9 cellular contexts compared by ENCODE assay signal in genomic region chr18:48667276-48668254, GRCh38.
A peak's percentile ranks its signal among the peaks of the same experiment; 100 is the strongest.
DNase-seq lines count a peak whose midpoint lies in the region; ATAC-seq and TF ChIP-seq lines count a peak whose summit lies in the region.
"Had no signal": no experiment of that assay in that cellular context is flagged by ENCODE, and none has a peak within 500 bp of the region (broad histone marks: within the 10 kb centered on the region; RNA-seq: fewer than 3 reads in every experiment).

No MANE protein-coding gene starts in this region.

- H3K27ac ChIP-seq in aorta (ENCODE audit: low read depth in 1 of 2, low read length in 2 of 2): no peak overlapping the region
- H3K27ac ChIP-seq: pancreas had no signal

- DNase-seq in AG09309 (ENCODE audit: low read depth) (no peak), NCI-H2227 (lab: John Stamatoyannopoulos, UW; ENCODE audit: unreplicated experiment) (peak; percentile 71), fibroblast of the aortic adventitia (ENCODE audit: low read depth) (no peak), NCI-H446 treated with DMSO at 0.1 percent for 48 hours (lab: John Stamatoyannopoulos, UW) (no peak), NOMO-1 treated with DMSO at 0.1 percent for 48 hours (lab: John Stamatoyannopoulos, UW; ENCODE audit: unreplicated experiment) (no peak), aorta (no peak)
- no peak for DNase-seq in activated T-cell treated with anti-CD3 and anti-CD28 coated beads, Interleukin-2, amount 50 U/mL, for 48 hours

- peaks cover 2% of the 10 kb centered on the region for H3K9me3 ChIP-seq in aorta (ENCODE audit: control insufficient read depth, low read length)
- H3K9me3 ChIP-seq: pancreas had no signal

- WGBS in aorta, 2 donors: 69 to 76% methylated on average over 13 of the region's 13 CpGs

- no peaks in the 10 kb centered on the region for H3K27me3 ChIP-seq in aorta (ENCODE audit: control insufficient read depth in 1 of 2, insufficient read depth in 2 of 2, low read length in 1 of 2)
- H3K27me3 ChIP-seq: pancreas had no signal

- TF ChIP-seq CTCF in AG09309 (IDR thresholded peaks at IDR 0.05; ENCODE audit: control insufficient read depth, insufficient read depth, low read depth, low read length, missing control alignments) (peak; percentile 50), fibroblast of the aortic adventitia (IDR thresholded peaks at IDR 0.05; ENCODE audit: insufficient read depth, low read length) (peak; percentile 33)

- intact Hi-C loops in aorta (cut with DNase I): loop anchor here (1.0 to 10.0 kb wide), 2 partner anchors 192 to 633 kb away; no protein-coding TSS in a partner anchor

- ATAC-seq in GM21619 (IDR thresholded peaks at IDR 0.05; ENCODE audit: unreplicated experiment): peak; percentile 55
- ATAC-seq in aorta (ENCODE audit: low FRiP score): no peak

- no peaks in the 10 kb centered on the region for H3K4me1 ChIP-seq in aorta (ENCODE audit: control insufficient read depth in 1 of 2, insufficient read depth in 2 of 2, low read length in 2 of 2)
- H3K4me1 ChIP-seq: pancreas had no signal

- H3K4me3 ChIP-seq in AG09309 (ENCODE audit: control insufficient read depth, low read depth, low read length) (no peak overlapping the region), fibroblast of the aortic adventitia (ENCODE audit: low read depth, low read length) (no peak overlapping the region), aorta (ENCODE audit: low read length in 2 of 2) (no peak overlapping the region)
- H3K4me3 ChIP-seq: pancreas had no signal

- H3K36me3 ChIP-seq in aorta (ENCODE audit: control insufficient read depth in 1 of 2, insufficient read depth in 2 of 2, low read length in 1 of 2): peaks cover 0 to 3% of the 10 kb centered on the region in 2 donors
- H3K36me3 ChIP-seq: pancreas had no signal
